In the genomic region with DNA sequence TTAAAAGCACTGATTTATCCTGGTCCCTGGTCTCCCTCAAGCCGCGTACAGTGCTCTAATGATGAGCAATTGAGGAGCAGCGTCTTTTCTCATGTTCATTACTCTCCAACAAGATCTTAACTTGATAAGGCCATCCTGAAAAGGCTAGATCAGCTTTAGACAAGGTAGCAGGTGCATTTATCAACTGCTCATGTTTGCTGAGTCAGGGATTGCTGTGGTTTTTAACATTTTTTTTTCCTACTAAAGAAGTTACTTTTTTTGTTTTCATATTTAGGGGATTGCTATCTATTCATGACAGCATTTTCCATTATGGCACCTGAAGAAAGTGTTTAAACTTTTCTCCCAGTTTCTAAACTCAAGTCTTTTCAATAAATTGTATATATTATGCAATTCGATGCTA, we compare ENCODE assay signal across 17 cellular contexts.
DNase-seq lines count a peak whose midpoint lies in the region; ATAC-seq and TF ChIP-seq lines count a peak whose summit lies in the region.
"Had no signal": no experiment of that assay in that cellular context is flagged by ENCODE, and none has a peak within 500 bp of the region (broad histone marks: within the 10 kb centered on the region; RNA-seq: fewer than 3 reads in every experiment).

No MANE protein-coding gene starts in this region.

- TF ChIP-seq CTCF in WERI-Rb-1 (IDR thresholded peaks at IDR 0.05; ENCODE audit: low read depth, low read length): no peak

- peak overlapping the region; percentile 65; the same call in 1 of the 2 replicates for H3K27ac ChIP-seq in HUES64 (ENCODE audit: low read depth, low read length)
- peak overlapping the region; percentile 39 for H3K27ac ChIP-seq in WERI-Rb-1
- H3K27ac ChIP-seq: C4-2B had no signal

- no peaks in the 10 kb centered on the region for H3K36me3 ChIP-seq in HUES64 (ENCODE audit: insufficient read depth, low read length)
- H3K36me3 ChIP-seq in WERI-Rb-1: no peaks in the 10 kb centered on the region

- ATAC-seq in GM18519 (IDR thresholded peaks at IDR 0.05; ENCODE audit: low FRiP score, unreplicated experiment) (no peak), GM18511 (IDR thresholded peaks at IDR 0.05; ENCODE audit: unreplicated experiment) (no peak)

- no peak overlapping the region for H3K4me3 ChIP-seq in HUES64 (ENCODE audit: low read length)
- H3K4me3 ChIP-seq in WERI-Rb-1 (ENCODE audit: low read depth, low read length): no peak overlapping the region; the same call in 1 of the 2 replicates

- H3K9ac ChIP-seq in HUES64 (ENCODE audit: low read depth, low read length): no peak overlapping the region
- H3K9ac ChIP-seq: SK-N-SH had no signal

- H3K4me1 ChIP-seq in HUES64 (ENCODE audit: insufficient read depth, low read length): peaks cover 24% of the 10 kb centered on the region

- H3K9me3 ChIP-seq in HUES64 (ENCODE audit: insufficient read depth, low read depth, low read length) (no peaks in the 10 kb centered on the region), WERI-Rb-1 (ENCODE audit: severe bottlenecking) (no peaks in the 10 kb centered on the region)
- H3K9me3 ChIP-seq: SK-N-SH had no signal

- 91% methylated on average over 3 of the region's 4 CpGs for WGBS in HUES64

- peak; percentile 41 for DNase-seq in NCI-H748 (lab: John Stamatoyannopoulos, UW; ENCODE audit: unreplicated experiment)
- no peak for DNase-seq in NCI-H748 treated with DMSO at 0.1 percent for 48 hours (lab: John Stamatoyannopoulos, UW)
- DNase-seq in WERI-Rb-1: peak; percentile 24
- no peak for DNase-seq in NOMO-1 treated with DMSO at 0.1 percent for 48 hours (lab: John Stamatoyannopoulos, UW; ENCODE audit: unreplicated experiment)
- DNase-seq: ACHN, HCEC 1CT, KBM-7, NCI-H2029 treated with DMSO at 0.1 percent for 48 hours, NCI-H526 treated with DMSO at 0.1 percent for 48 hours, SHP77, SK-N-SH, T-helper 1 cell, T-helper 9 cell had no signal

- H3K27me3 ChIP-seq in HUES64 (ENCODE audit: insufficient read depth, low read length) (no peaks in the 10 kb centered on the region), WERI-Rb-1 (ENCODE audit: insufficient read depth, low read depth, severe bottlenecking) (no peaks in the 10 kb centered on the region)

Comparison
In these comparisons a context has a peak if more than half of its experiments do, and no peak if none do; other contexts are left out.
1. DNase-seq: peak in NCI-H748 (single experiment) and WERI-Rb-1 (single experiment); none in NCI-H748 treated with DMSO at 0.1 percent for 48 hours (single experiment) and NOMO-1 treated with DMSO at 0.1 percent for 48 hours (single experiment).